Comparison of ENCODE assay signal across 29 cellular contexts in genomic region chr7:152095771-152096170, GRCh38.
"Had no signal": no experiment of that assay in that cellular context is flagged by ENCODE, and none has a peak within 500 bp of the region (broad histone marks: within the 10 kb centered on the region; RNA-seq: fewer than 3 reads in every experiment).

No MANE protein-coding gene starts in this region.

- H3K4me3 Mint-ChIP-seq: stimulated activated effector memory CD8-positive, alpha-beta T cell treated with anti-CD3 and anti-CD28 coated beads, Interleukin-12 subunit alpha, Interleukin-12 subunit beta, amount 100 ng/mL, for 72 hours; stimulated activated memory B cell treated with anti-CD40 and anti-IgM and Interleukin-4, amounts not matched to agents 10 μg/mL and 1 μg/mL and 100 μg/mL, for 72 hours; stimulated activated naive B cell treated with anti-CD40 and anti-IgM and Interleukin-4, amounts not matched to agents 10 μg/mL and 1 μg/mL and 100 μg/mL, for 72 hours; stimulated activated naive CD8-positive, alpha-beta T cell treated with anti-CD3 and anti-CD28 coated beads, Interleukin-15, amount 100 ng/mL, for 72 hours; stimulated activated naive CD8-positive, alpha-beta T cell treated with anti-CD3 and anti-CD28 coated beads, Interleukin-15, Interleukin-2, amounts not matched to agents 100 ng/mL and 50 ng/mL, for 24 hours; type B pancreatic cell had no signal

- H3K27ac Mint-ChIP-seq: stimulated activated effector memory CD8-positive, alpha-beta T cell treated with anti-CD3 and anti-CD28 coated beads, Interleukin-12 subunit alpha, Interleukin-12 subunit beta, amount 100 ng/mL, for 72 hours; stimulated activated memory B cell treated with anti-CD40 and anti-IgM and Interleukin-4, amounts not matched to agents 10 μg/mL and 1 μg/mL and 100 μg/mL, for 72 hours; stimulated activated naive B cell treated with anti-CD40 and anti-IgM and Interleukin-4, amounts not matched to agents 10 μg/mL and 1 μg/mL and 100 μg/mL, for 72 hours; stimulated activated naive CD8-positive, alpha-beta T cell treated with anti-CD3 and anti-CD28 coated beads, Interleukin-15, amount 100 ng/mL, for 72 hours; stimulated activated naive CD8-positive, alpha-beta T cell treated with anti-CD3 and anti-CD28 coated beads, Interleukin-15, Interleukin-2, amounts not matched to agents 100 ng/mL and 50 ng/mL, for 24 hours; type B pancreatic cell had no signal

- H3K9me3 ChIP-seq: stomach, suprapubic skin, testis, thoracic aorta, thyroid gland, tibial artery, tibial nerve, transverse colon, upper lobe of left lung, upper lobe of right lung, uterus, vagina had no signal

- H3K27me3 Mint-ChIP-seq: stimulated activated memory B cell treated with anti-CD40 and anti-IgM and Interleukin-4, amounts not matched to agents 10 μg/mL and 1 μg/mL and 100 μg/mL, for 72 hours; stimulated activated naive B cell treated with anti-CD40 and anti-IgM and Interleukin-4, amounts not matched to agents 10 μg/mL and 1 μg/mL and 100 μg/mL, for 72 hours; stimulated activated naive CD8-positive, alpha-beta T cell treated with anti-CD3 and anti-CD28 coated beads, Interleukin-15, amount 100 ng/mL, for 72 hours; stimulated activated naive CD8-positive, alpha-beta T cell treated with anti-CD3 and anti-CD28 coated beads, Interleukin-15, Interleukin-2, amounts not matched to agents 100 ng/mL and 50 ng/mL, for 24 hours; type B pancreatic cell had no signal

- H3K4me1 ChIP-seq: stomach, suprapubic skin, thyroid gland, tibial artery, tibial nerve, transverse colon, upper lobe of left lung, upper lobe of right lung, uterus, vagina had no signal

- H3K9me3 Mint-ChIP-seq: stimulated activated effector memory CD8-positive, alpha-beta T cell treated with anti-CD3 and anti-CD28 coated beads, Interleukin-12 subunit alpha, Interleukin-12 subunit beta, amount 100 ng/mL, for 72 hours; stimulated activated memory B cell treated with anti-CD40 and anti-IgM and Interleukin-4, amounts not matched to agents 10 μg/mL and 1 μg/mL and 100 μg/mL, for 72 hours; stimulated activated naive CD8-positive, alpha-beta T cell treated with anti-CD3 and anti-CD28 coated beads, Interleukin-15, Interleukin-2, amounts not matched to agents 100 ng/mL and 50 ng/mL, for 24 hours; type B pancreatic cell had no signal

- H3K36me3 ChIP-seq: thoracic aorta, thyroid gland, transverse colon, uterus had no signal

- DNase-seq: stimulated activated CD4-positive, alpha-beta T cell treated with anti-CD3 and anti-CD28 coated beads, Interleukin-2, amount 100 ng/mL, for 48 hours; stimulated activated CD4-positive, alpha-beta T cell treated with anti-CD3 and anti-CD28 coated beads, Interleukin-4, amount 100 ng/mL, for 1 hour; stimulated activated CD4-positive, alpha-beta T cell treated with anti-CD3 and anti-CD28 coated beads, Interleukin-4, amount 100 ng/mL, for 24 hours; stimulated activated CD4-positive, alpha-beta T cell treated with anti-CD3 and anti-CD28 coated beads, Interleukin-4, amount 100 ng/mL, for 4 hours; stimulated activated CD8-positive, alpha-beta memory T cell treated with anti-CD3 and anti-CD28 coated beads, Interleukin-4, amount 100 ng/mL, for 48 hours; stimulated activated naive B cell treated with anti-CD40 and anti-IgM and Interleukin-4, amounts not matched to agents 10 μg/mL and 1 μg/mL and 100 μg/mL, for 72 hours; stimulated activated naive CD4-positive, alpha-beta T cell; stimulated activated naive CD4-positive, alpha-beta T cell treated with Interleukin-2 at 50 U/mL for 16 hours; stimulated activated naive CD8-positive, alpha-beta T cell treated with anti-CD3 and anti-CD28 coated beads, Interleukin-15, amount 100 ng/mL, for 72 hours; stimulated activated naive CD8-positive, alpha-beta T cell treated with anti-CD3 and anti-CD28 coated beads, Interleukin-15, Interleukin-2, amounts not matched to agents 100 U/mL and 50 U/mL, for 24 hours; stomach; substantia nigra; testis; thyroid gland; tibial artery; transverse colon; trophoblast cell; upper lobe of left lung; upper lobe of right lung; uterus had no signal

- ATAC-seq: stimulated activated effector memory CD8-positive, alpha-beta T cell treated with anti-CD3 and anti-CD28 coated beads, Interleukin-12 subunit alpha, Interleukin-12 subunit beta, amount 100 ng/mL, for 72 hours; stimulated activated memory B cell treated with anti-CD40 and anti-IgM and Interleukin-4, amounts not matched to agents 10 μg/mL and 1 μg/mL and 100 μg/mL, for 72 hours; stimulated activated naive B cell treated with anti-CD40 and anti-IgM and Interleukin-4, amounts not matched to agents 10 μg/mL and 1 μg/mL and 100 μg/mL, for 72 hours; stimulated activated naive CD8-positive, alpha-beta T cell treated with anti-CD3 and anti-CD28 coated beads, Interleukin-15, amount 100 ng/mL, for 72 hours; stimulated activated naive CD8-positive, alpha-beta T cell treated with anti-CD3 and anti-CD28 coated beads, Interleukin-15, Interleukin-2, amounts not matched to agents 100 U/mL and 50 U/mL, for 24 hours; upper lobe of right lung had no signal

- H3K4me3 ChIP-seq: stomach, suprapubic skin, testis, thoracic aorta, thyroid gland, tibial artery, tibial nerve, transverse colon, upper lobe of left lung, upper lobe of right lung, uterus, vagina had no signal

- H3K27ac ChIP-seq: stomach, suprapubic skin, testis, thoracic aorta, thyroid gland, tibial artery, tibial nerve, transverse colon, upper lobe of left lung, upper lobe of right lung, uterus, vagina had no signal

- FAIRE-seq: urothelium cell line had no signal

- H3K4me1 Mint-ChIP-seq: stimulated activated naive CD8-positive, alpha-beta T cell treated with anti-CD3 and anti-CD28 coated beads, Interleukin-15, amount 100 ng/mL, for 72 hours had no signal
